Comparison of ENCODE assay signal across 12 cellular contexts in the genomic region with DNA sequence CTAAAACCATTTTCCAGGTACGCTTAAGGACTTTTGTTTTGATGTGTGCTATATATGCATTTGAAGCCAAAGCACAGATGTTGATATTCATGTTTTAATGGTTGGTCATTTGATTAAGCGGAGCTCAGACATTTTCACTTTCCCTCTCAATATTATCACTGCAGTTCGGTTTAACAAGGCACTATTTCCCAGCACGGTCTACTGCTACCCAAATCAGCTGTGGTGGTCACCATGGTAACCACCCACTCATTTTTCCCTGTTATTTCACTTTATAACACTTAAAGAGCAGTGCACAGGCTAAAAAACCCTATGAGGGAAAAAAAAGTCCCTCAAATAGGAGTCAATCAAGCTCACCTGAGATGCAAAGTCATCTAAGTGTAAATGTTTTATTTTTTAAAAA.
DNase-seq lines count a peak whose midpoint lies in the region; ATAC-seq and TF ChIP-seq lines count a peak whose summit lies in the region.
"Had no signal": no experiment of that assay in that cellular context is flagged by ENCODE, and none has a peak within 500 bp of the region (broad histone marks: within the 10 kb centered on the region; RNA-seq: fewer than 3 reads in every experiment).

No MANE protein-coding gene starts in this region.

- no peaks in the 10 kb centered on the region for H3K36me3 Mint-ChIP-seq in brain
- H3K36me3 Mint-ChIP-seq: CD4-positive, CD25-positive, alpha-beta regulatory T cell had no signal

- H3K27ac Mint-ChIP-seq in brain, result peak overlapping the region in 2 of 5 experiments; percentile 16 to 50
- H3K27ac Mint-ChIP-seq: CD4-positive, CD25-positive, alpha-beta regulatory T cell had no signal

- no peak overlapping the region for H3K9ac ChIP-seq in parathyroid adenoma
- H3K9ac ChIP-seq: KMS-11 had no signal

- H3K27me3 Mint-ChIP-seq in brain, result no peaks in the 10 kb centered on the region

- peaks cover 33% of the 10 kb centered on the region for H3K4me1 Mint-ChIP-seq in brain

- in situ Hi-C loops in GM13977 (cut with MboI; ENCODE audit: low pct_unique_long_range_greater_than_20kb, low sequenced_read_pairs, unreplicated experiment), result no loop called here

- H3K4me3 ChIP-seq in parathyroid adenoma (ENCODE audit: low read depth, low read length), result peak overlapping the region; percentile 53

- H3K36me3 ChIP-seq in parathyroid adenoma (ENCODE audit: control insufficient read depth, insufficient read depth, low read length), result no peaks in the 10 kb centered on the region

- peak overlapping the region in 4 of 5 experiments; percentile 19 to 61 (median 38) for H3K4me3 Mint-ChIP-seq in brain
- H3K4me3 Mint-ChIP-seq: CD4-positive, CD25-positive, alpha-beta regulatory T cell had no signal

- no peak overlapping the region for H2AFZ ChIP-seq in parathyroid adenoma

- no peak overlapping the region for H3K27ac ChIP-seq in parathyroid adenoma
- H3K27ac ChIP-seq: KMS-11 had no signal

- TF ChIP-seq CTCF in GM13977 (IDR thresholded peaks at IDR 0.05; ENCODE audit: extremely low read depth, insufficient read depth, missing control alignments) (no peak), brain (conservative IDR thresholded peaks at IDR 0.05) (no peak), parathyroid adenoma (IDR thresholded peaks at IDR 0.05) (no peak)

- H3K9me3 Mint-ChIP-seq in brain, result no peaks in the 10 kb centered on the region

- peak; percentile 63 for ATAC-seq in HG02885 (IDR thresholded peaks at IDR 0.05; ENCODE audit: poor library complexity, unreplicated experiment)

- no peaks in the 10 kb centered on the region for H3K79me2 ChIP-seq in parathyroid adenoma

- H3K4me2 ChIP-seq in parathyroid adenoma (ENCODE audit: low read length), result peak overlapping the region; percentile 73
- H3K4me2 ChIP-seq: KMS-11 had no signal

- peak; percentile 23 for DNase-seq in GM13977 (ENCODE audit: low spot score)
- no peak for DNase-seq in effector CD4-positive, alpha-beta T cell
- no peak for DNase-seq in NCI-H345 treated with DMSO at 0.1 percent for 48 hours (lab: John Stamatoyannopoulos, UW; ENCODE audit: unreplicated experiment)
- DNase-seq in NCI-H2029 treated with DMSO at 0.1 percent for 48 hours (lab: John Stamatoyannopoulos, UW), result no peak
- DNase-seq in NCI-H1436 (lab: John Stamatoyannopoulos, UW), result no peak
- DNase-seq: CD4-positive, CD25-positive, alpha-beta regulatory T cell; RPMI8226; T1000 had no signal

- no peaks in the 10 kb centered on the region for H3K4me1 ChIP-seq in parathyroid adenoma

- H3K9me3 ChIP-seq in parathyroid adenoma (ENCODE audit: control insufficient read depth, low read length), result no peaks in the 10 kb centered on the region

- no peaks in the 10 kb centered on the region for H3K27me3 ChIP-seq in parathyroid adenoma (ENCODE audit: control insufficient read depth, insufficient read depth, low read length)
